Comparison of ENCODE assay signal across 20 cellular contexts in genomic region chr17:81921996-81922565, GRCh38. TPM values are rescaled to one million over a fixed set of nuclear protein-coding genes. Genes with fewer than 3 reads are reported as not detected.
DNase-seq lines count a peak whose midpoint lies in the region; ATAC-seq and TF ChIP-seq lines count a peak whose summit lies in the region.
"Had no signal": no experiment of that assay in that cellular context is flagged by ENCODE, and none has a peak within 500 bp of the region (broad histone marks: within the 10 kb centered on the region; RNA-seq: fewer than 3 reads in every experiment).

No MANE protein-coding gene starts in this region.

- H4K20me1 ChIP-seq in GM23338 (replicated peaks; ENCODE audit: insufficient read depth), result peaks cover 19% of the 10 kb centered on the region

- CTCF ChIA-PET in A673 (lab: Charles Lee), result no interaction called here

- H3K9me3 Mint-ChIP-seq in GM23338 (no peaks in the 10 kb centered on the region; the same call in 2 of the 3 replicates), brain (no peaks in the 10 kb centered on the region), osteocyte (ENCODE audit: unreplicated experiment) (no peaks in the 10 kb centered on the region)
- H3K9me3 Mint-ChIP-seq: activated B cell treated with CpG ODN at 0.5 μM for 24 hours; activated naive CD4-positive, alpha-beta T cell treated with anti-CD3 and anti-CD28 coated beads, Interleukin-2, amount 50 U/mL, for 24 hours; memory B cell; naive B cell had no signal

- intact Hi-C loops in A673 (cut with micrococcal nuclease; ENCODE audit: unreplicated experiment), result no loop called here

- peaks cover 36% of the 10 kb centered on the region for H3F3A ChIP-seq in GM23338 (replicated peaks; ENCODE audit: low read depth)

- H3K36me3 Mint-ChIP-seq in GM23338 (ENCODE audit: low read depth) (peaks cover 33% of the 10 kb centered on the region), brain (peaks cover 9% of the 10 kb centered on the region), osteocyte (ENCODE audit: unreplicated experiment) (peaks cover 4% of the 10 kb centered on the region)
- H3K36me3 Mint-ChIP-seq: activated naive CD4-positive, alpha-beta T cell treated with anti-CD3 and anti-CD28 coated beads, Interleukin-2, amount 50 U/mL, for 24 hours; naive B cell had no signal

- TF ChIP-seq CTCF in A673 (conservative IDR thresholded peaks at IDR 0.05; ENCODE audit: low read depth, low read length), result no peak
- no peak for TF ChIP-seq CTCF in GM23338 (conservative IDR thresholded peaks at IDR 0.05; ENCODE audit: low read depth in 2 of 2)
- no peak for TF ChIP-seq CTCF in brain (conservative IDR thresholded peaks at IDR 0.05)
- no peak for TF ChIP-seq CTCF in osteocyte (IDR thresholded peaks at IDR 0.05)
- TF ChIP-seq CTCF in brain microvascular endothelial cell (IDR thresholded peaks at IDR 0.05; ENCODE audit: low read depth, low read length, missing control alignments), result no peak

- H3K27me3 Mint-ChIP-seq in GM23338 (ENCODE audit: insufficient read depth, low read depth, poor library complexity), result peaks cover 38% of the 10 kb centered on the region
- peaks cover 3% of the 10 kb centered on the region for H3K27me3 Mint-ChIP-seq in brain
- no peaks in the 10 kb centered on the region for H3K27me3 Mint-ChIP-seq in osteocyte (ENCODE audit: unreplicated experiment)
- H3K27me3 Mint-ChIP-seq: activated B cell treated with CpG ODN at 0.5 μM for 24 hours; activated naive CD4-positive, alpha-beta T cell treated with anti-CD3 and anti-CD28 coated beads, Interleukin-2, amount 50 U/mL, for 24 hours; memory B cell; naive B cell; progenitor cell of endocrine pancreas had no signal

- BruUV-seq in A673 (replicated peaks; lab: Mats Ljungman, UMichigan), result no TSS peak

- POLR2A ChIA-PET in A673 (lab: Charles Lee; ENCODE audit: low non-redundant PET), result no interaction called here

- H3K79me2 ChIP-seq in GM23338 (replicated peaks; ENCODE audit: insufficient read depth), result peaks cover 80% of the 10 kb centered on the region

- H3K4me2 ChIP-seq in GM23338, result 0 out of 2 replicates have a peak overlapping the region, but pooled peaks have one; percentile 64

- H3K27me3 ChIP-seq in A673 (replicated peaks; ENCODE audit: insufficient read depth, low read depth, low read length, poor library complexity), result no peaks in the 10 kb centered on the region
- no peaks in the 10 kb centered on the region for H3K27me3 ChIP-seq in GM23338 (ENCODE audit: insufficient read depth)
- H3K27me3 ChIP-seq in brain microvascular endothelial cell (replicated peaks), result no peaks in the 10 kb centered on the region
- H3K27me3 ChIP-seq: gastroesophageal sphincter, suprapubic skin had no signal

- peak overlapping the region; percentile 56; the same call in 2 of the 3 replicates for H3K4me3 Mint-ChIP-seq in GM23338
- H3K4me3 Mint-ChIP-seq in brain, result peak overlapping the region in 2 of 5 experiments; percentile 12 to 65
- H3K4me3 Mint-ChIP-seq in osteocyte (ENCODE audit: unreplicated experiment), result no peak overlapping the region
- H3K4me3 Mint-ChIP-seq: activated B cell treated with CpG ODN at 0.5 μM for 24 hours; activated naive CD4-positive, alpha-beta T cell treated with anti-CD3 and anti-CD28 coated beads, Interleukin-2, amount 50 U/mL, for 24 hours; memory B cell had no signal

- H3K36me3 ChIP-seq in A673 (ENCODE audit: insufficient read depth, low read length, poor library complexity, severe bottlenecking) (peaks cover 19% of the 10 kb centered on the region), GM23338 (ENCODE audit: insufficient read depth) (no peaks in the 10 kb centered on the region; the same call in 1 of the 2 replicates), brain microvascular endothelial cell (replicated peaks) (peaks cover 25% of the 10 kb centered on the region)

- H3K4me3 ChIP-seq in A673 (ENCODE audit: low read depth, low read length, poor library complexity, severe bottlenecking), result no peak overlapping the region
- no peak overlapping the region for H3K4me3 ChIP-seq in GM23338
- H3K4me3 ChIP-seq in brain microvascular endothelial cell (ENCODE audit: low read depth, low read length), result no peak overlapping the region
- H3K4me3 ChIP-seq: suprapubic skin had no signal

- H3K4me1 ChIP-seq in A673 (ENCODE audit: insufficient read depth, low read length, poor library complexity, severe bottlenecking) (peaks cover 28% of the 10 kb centered on the region), GM23338 (ENCODE audit: insufficient read depth) (peaks cover 30% of the 10 kb centered on the region)

- in situ Hi-C loops in brain microvascular endothelial cell (cut with HindIII; ENCODE audit: low pct_ligation_motif_present, low sequenced_read_pairs), result no loop called here

- H3K27ac Mint-ChIP-seq in GM23338 (peak overlapping the region; percentile 89), brain (peak overlapping the region in 3 of 5 experiments; percentile 14 to 61 (median 14)), osteocyte (ENCODE audit: unreplicated experiment) (peak overlapping the region; percentile 76)
- H3K27ac Mint-ChIP-seq: activated B cell treated with CpG ODN at 0.5 μM for 24 hours, memory B cell had no signal

- no peak for DNase-seq in A673 (ENCODE audit: low spot score)
- DNase-seq in GM23338 (ENCODE audit: low spot score), result no peak
- DNase-seq in osteocyte (ENCODE audit: extremely low spot score, unreplicated experiment), result no peak
- DNase-seq in brain microvascular endothelial cell, result no peak
- no peak for DNase-seq in retina
- DNase-seq in iPS-NIHi11 (ENCODE audit: low spot score), result no peak
- DNase-seq: activated B cell treated with CpG ODN at 0.5 μM for 24 hours; activated T-cell treated with anti-CD3 and anti-CD28 coated beads, Interleukin-2, amount 50 U/mL, for 48 hours; EL; KG1; naive B cell; NCI-H2081 treated with DMSO at 0.1 percent for 48 hours; NCI-H524 treated with DMSO at 0.1 percent for 48 hours; SHP77 had no signal

- no peaks in the 10 kb centered on the region for H3K9me3 ChIP-seq in A673 (ENCODE audit: low read depth, low read length, poor library complexity, severe bottlenecking)
- H3K9me3 ChIP-seq: gastroesophageal sphincter, suprapubic skin had no signal

- H3K4me1 Mint-ChIP-seq in GM23338, result peaks cover 51% of the 10 kb centered on the region
- H3K4me1 Mint-ChIP-seq in brain, result peaks cover 51% of the 10 kb centered on the region
- peaks cover 37% of the 10 kb centered on the region for H3K4me1 Mint-ChIP-seq in osteocyte (ENCODE audit: unreplicated experiment)

- H3K9me2 ChIP-seq in GM23338 (ENCODE audit: insufficient read depth), result no peaks in the 10 kb centered on the region

- H3K27ac ChIP-seq in A673 (ENCODE audit: low read depth, low read length, poor library complexity, severe bottlenecking) (peak overlapping the region; percentile 42), GM23338 (ENCODE audit: low read depth) (peak overlapping the region; percentile 50; the same call in 1 of the 2 replicates), brain microvascular endothelial cell (no peak overlapping the region)
- H3K27ac ChIP-seq: suprapubic skin had no signal

- no peak for ATAC-seq in GM23338
- ATAC-seq: gastroesophageal sphincter had no signal

- no peak overlapping the region for H2AFZ ChIP-seq in GM23338

TF ChIP-seq in GM23338, 12 proteins besides CTCF, POLR2A, EP300 and RAD21 (continues in another document):
- TF ChIP-seq ETS1 (IDR thresholded peaks at IDR 0.05) (no peak), CREB1 (CRISPR knock-in tag; IDR thresholded peaks at IDR 0.05; ENCODE audit: low read depth) (no peak), POLR2AphosphoS5 (IDR thresholded peaks at IDR 0.05; ENCODE audit: low read depth) (no peak)

RNA-seq across cellular contexts. Expression of gene SIRT7, which starts 4.1 kb away (rescaled TPM):
- total RNA-seq in A673 (2021) (34.8 and 36.6 TPM in 2 replicates), osteocyte (18.8 and 20.9 TPM in 2 replicates)
- total RNA-seq in GM23338 (2014; rRNA removed; shearing (Covaris generic)), result 20.8 and 29.7 TPM in 2 replicates
- polyA plus RNA-seq in GM23338 (2016; fragmentation: Nextera tagmentation; extraction: Ambion mirVana) (16.3 and 17.1 TPM in 2 replicates), brain (ENCODE audit: insufficient read depth, low read depth, low replicate concordance) (15.7 TPM)

RNA-seq across cellular contexts. Expression of gene MAFG, which starts 5.5 kb away (rescaled TPM):
- total RNA-seq in A673 (2021), result 46.7 and 49.7 TPM in 2 replicates
- total RNA-seq in GM23338 (2014; rRNA removed; shearing (Covaris generic)), result 32.0 and 33.4 TPM in 2 replicates
- 17.2 and 21.7 TPM in 2 replicates for polyA plus RNA-seq in GM23338 (2016; fragmentation: Nextera tagmentation; extraction: Ambion mirVana)
- polyA plus RNA-seq in brain (ENCODE audit: insufficient read depth, low read depth, low replicate concordance), result 19.6 TPM
- total RNA-seq in osteocyte, result 34.7 and 35.6 TPM in 2 replicates

RNA-seq across cellular contexts. Expression of gene PCYT2, which starts 10.9 kb away (rescaled TPM):
- total RNA-seq in A673 (2021), result 55.4 and 58.3 TPM in 2 replicates
- 65.2 and 82.9 TPM in 2 replicates for total RNA-seq in GM23338 (2014; rRNA removed; shearing (Covaris generic))
- 50.9 and 51.6 TPM in 2 replicates for polyA plus RNA-seq in GM23338 (2016; fragmentation: Nextera tagmentation; extraction: Ambion mirVana)
- 49.3 TPM for polyA plus RNA-seq in brain (ENCODE audit: insufficient read depth, low read depth, low replicate concordance)
- 33.2 and 38.0 TPM in 2 replicates for total RNA-seq in osteocyte

RNA-seq across cellular contexts. Expression of gene PYCR1, which starts 15.0 kb away (rescaled TPM):
- total RNA-seq in A673 (2021) (75.5 and 108 TPM in 2 replicates), osteocyte (123 and 128 TPM in 2 replicates)
- total RNA-seq in GM23338 (2014; rRNA removed; shearing (Covaris generic)), result 237 and 240 TPM in 2 replicates
- polyA plus RNA-seq in GM23338 (2016; fragmentation: Nextera tagmentation; extraction: Ambion mirVana) (87.3 and 98.9 TPM in 2 replicates), brain (ENCODE audit: insufficient read depth, low read depth, low replicate concordance) (63.9 TPM)

RNA-seq across cellular contexts. Expression of gene NPB, which starts 20.0 kb away (rescaled TPM):
- total RNA-seq in A673 (2021) (0.75 and 0.87 TPM in 2 replicates), osteocyte (0.56 and 0.68 TPM in 2 replicates)
- total RNA-seq in GM23338 (2014; rRNA removed; shearing (Covaris generic)), result 0.93 and 3.8 TPM in 2 replicates
- polyA plus RNA-seq in GM23338 (2016; fragmentation: Nextera tagmentation; extraction: Ambion mirVana) (2.7 and 3.6 TPM in 2 replicates), brain (ENCODE audit: insufficient read depth, low read depth, low replicate concordance) (2.6 TPM)

Comparison
In these comparisons a context has a peak if more than half of its experiments do, and no peak if none do; other contexts are left out.
1. H3K27ac Mint-ChIP-seq: peak in every context shown above with its lines; median percentile 89 in GM23338; 76 in osteocyte; 14 in brain.